14 cellular contexts compared by ENCODE assay signal in genomic region chr22:23246982-23247766, GRCh38.
A peak's percentile ranks its signal among the peaks of the same experiment; 100 is the strongest.
DNase-seq lines count a peak whose midpoint lies in the region; TF ChIP-seq lines count a peak whose summit lies in the region.
"Had no signal": no experiment of that assay in that cellular context is flagged by ENCODE, and none has a peak within 500 bp of the region (broad histone marks: within the 10 kb centered on the region; RNA-seq: fewer than 3 reads in every experiment).

No MANE protein-coding gene starts in this region.

- H3K4me3 Mint-ChIP-seq in CD8-positive, alpha-beta memory T cell: no peak overlapping the region

- CTCF ChIA-PET in CD8-positive, alpha-beta memory T cell (lab: Charles Lee): no interaction called here
- CTCF ChIA-PET in RWPE1 (lab: Yijun Ruan, JAX): no interaction called here

- H3K4me1 Mint-ChIP-seq in CD8-positive, alpha-beta memory T cell: peaks cover 63 to 88% (median 65%) of the 10 kb centered on the region in 3 donors

- H3K4me1 ChIP-seq in CD8-positive, alpha-beta memory T cell (ENCODE audit: insufficient read depth, low read length): peaks cover 78% of the 10 kb centered on the region
- H3K4me1 ChIP-seq in HUES48 (ENCODE audit: control insufficient read depth, insufficient read depth, low read length): peaks cover 66% of the 10 kb centered on the region
- H3K4me1 ChIP-seq in liver (ENCODE audit: control insufficient read depth in 4 of 4, insufficient read depth in 4 of 4, low read length in 3 of 4): peaks cover 8 to 39% (median 20%) of the 10 kb centered on the region in 4 donors
- H3K4me1 ChIP-seq in esophagus squamous epithelium: peaks cover 9 to 49% (median 26%) of the 10 kb centered on the region in 3 donors

- no peaks in the 10 kb centered on the region for H3K27me3 ChIP-seq in CD8-positive, alpha-beta memory T cell (ENCODE audit: insufficient read depth, low read length, poor library complexity, severe bottlenecking)
- no peaks in the 10 kb centered on the region for H3K27me3 ChIP-seq in HUES48 (ENCODE audit: control insufficient read depth, insufficient read depth, low read length)
- H3K27me3 ChIP-seq in liver (ENCODE audit: control insufficient read depth in 4 of 4, insufficient read depth in 4 of 4, low read length in 3 of 4): no peaks in the 10 kb centered on the region
- H3K27me3 ChIP-seq in esophagus squamous epithelium: no peaks in the 10 kb centered on the region

- H3K27ac Mint-ChIP-seq in CD8-positive, alpha-beta memory T cell: peak overlapping the region in 7 of 8 donors; percentile 35 to 93 (median 58)

- H3K4me3 ChIP-seq in CD8-positive, alpha-beta memory T cell (ENCODE audit: low read length): no peak overlapping the region
- H3K4me3 ChIP-seq in HUES48 (ENCODE audit: low read depth, low read length) (no peak overlapping the region), liver (ENCODE audit: low read depth in 1 of 3, low read length in 3 of 3) (no peak overlapping the region), esophagus squamous epithelium (no peak overlapping the region)
- H3K4me3 ChIP-seq: lung, skin epidermis had no signal

- H3K36me3 ChIP-seq in CD8-positive, alpha-beta memory T cell (ENCODE audit: insufficient read depth, low read length): no peaks in the 10 kb centered on the region
- H3K36me3 ChIP-seq in HUES48 (ENCODE audit: control insufficient read depth, insufficient read depth, low read length) (no peaks in the 10 kb centered on the region), liver (ENCODE audit: control insufficient read depth in 4 of 4, insufficient read depth in 3 of 4, low read depth in 1 of 4, low read length in 3 of 4) (no peaks in the 10 kb centered on the region), esophagus squamous epithelium (no peaks in the 10 kb centered on the region)

- no peak for TF ChIP-seq POLR2A in esophagus squamous epithelium (IDR thresholded peaks at IDR 0.05)

- no peak for DNase-seq in CD8-positive, alpha-beta memory T cell
- no peak for DNase-seq in RWPE1 (ENCODE audit: low spot score)
- no peak for DNase-seq in amygdala (lab: John Stamatoyannopoulos, UW)
- DNase-seq in NCI-H526 (lab: John Stamatoyannopoulos, UW): no peak
- no peak for DNase-seq in esophagus squamous epithelium (lab: John Stamatoyannopoulos, UW)
- DNase-seq in islet precursor cell: no peak
- DNase-seq: anterior cingulate cortex, cortex of kidney, nucleus accumbens, SK-N-SH had no signal

- peak overlapping the region; percentile 8 for H3K27ac ChIP-seq in CD8-positive, alpha-beta memory T cell (ENCODE audit: low read depth, low read length)
- H3K27ac ChIP-seq in HUES48 (ENCODE audit: low read depth, low read length): peak overlapping the region; percentile 12
- peak overlapping the region; percentile 73 for H3K27ac ChIP-seq in RWPE1
- no peak overlapping the region for H3K27ac ChIP-seq in liver (ENCODE audit: low read depth in 1 of 2, low read length in 2 of 2)
- H3K27ac ChIP-seq in esophagus squamous epithelium: no peak overlapping the region
- H3K27ac ChIP-seq: skin epidermis had no signal

- no peaks in the 10 kb centered on the region for H3K9me3 Mint-ChIP-seq in CD8-positive, alpha-beta memory T cell

- POLR2A ChIA-PET in CD8-positive, alpha-beta memory T cell (lab: Charles Lee): no interaction called here
- POLR2A ChIA-PET in RWPE1 (lab: Yijun Ruan, JAX; ENCODE audit: low non-redundant PET): no interaction called here

- H3K9ac ChIP-seq in HUES48 (ENCODE audit: low read depth, low read length) (no peak overlapping the region), liver (ENCODE audit: low read depth in 1 of 2, low read length in 2 of 2) (no peak overlapping the region)
- H3K9ac ChIP-seq: SK-N-SH had no signal

- H3K27me3 Mint-ChIP-seq in CD8-positive, alpha-beta memory T cell: no peaks in the 10 kb centered on the region

- TF ChIP-seq RAD21 in liver (IDR thresholded peaks at IDR 0.05): no peak

- intact Hi-C loops in esophagus squamous epithelium (cut with DNase I): no loop called here

- H3K36me3 Mint-ChIP-seq in CD8-positive, alpha-beta memory T cell: peaks cover 0 to 5% (median 0%) of the 10 kb centered on the region in 3 donors

- no peak for TF ChIP-seq CTCF in RWPE1 (conservative IDR thresholded peaks at IDR 0.05; ENCODE audit: low read depth)
- TF ChIP-seq CTCF in liver (IDR thresholded peaks at IDR 0.05; ENCODE audit: low read depth, low read length, missing input control): no peak
- TF ChIP-seq CTCF in esophagus squamous epithelium (IDR thresholded peaks at IDR 0.05): no peak

- H3K9me3 ChIP-seq in CD8-positive, alpha-beta memory T cell (ENCODE audit: low read length): no peaks in the 10 kb centered on the region
- H3K9me3 ChIP-seq in HUES48 (ENCODE audit: control insufficient read depth, insufficient read depth, low read length) (no peaks in the 10 kb centered on the region), liver (ENCODE audit: control insufficient read depth in 4 of 4, low read length in 3 of 4) (no peaks in the 10 kb centered on the region), esophagus squamous epithelium (no peaks in the 10 kb centered on the region)
- H3K9me3 ChIP-seq: SK-N-SH had no signal

- 60% methylated on average over 13 of the region's 13 CpGs for WGBS in liver
- 84 to 88% methylated on average over 8 to 11 of the region's 13 CpGs for whole genome bisulfite sequencing in esophagus squamous epithelium, 2 donors

TF ChIP-seq in liver, 16 proteins besides CTCF, POLR2A, EP300 and RAD21:
- TF ChIP-seq FOXA1 (IDR thresholded peaks at IDR 0.05): no peak
- peak; percentile 58 for TF ChIP-seq FOXA2 (IDR thresholded peaks at IDR 0.05)
- no peak for TF ChIP-seq EGR1 (IDR thresholded peaks at IDR 0.05; ENCODE audit: low read depth in 2 of 2)
- TF ChIP-seq TAF1 (conservative IDR thresholded peaks at IDR 0.05): no peak
- peak; percentile 16 for TF ChIP-seq SP1 (IDR thresholded peaks at IDR 0.05)

Comparison
In these comparisons a context has a peak if more than half of its experiments do, and no peak if none do; other contexts are left out.
1. H3K27ac ChIP-seq: peak in CD8-positive, alpha-beta memory T cell (single experiment), HUES48 (single experiment) and RWPE1 (single experiment); none in liver (0 of 2) and esophagus squamous epithelium (0 of 4).